In genomic region chr3:12371525-12372140, GRCh38 we compare ENCODE assay signal across 17 cellular contexts.
A peak's percentile ranks its signal among the peaks of the same experiment; 100 is the strongest.
DNase-seq lines count a peak whose midpoint lies in the region; TF ChIP-seq lines count a peak whose summit lies in the region.
"Had no signal": no experiment of that assay in that cellular context is flagged by ENCODE, and none has a peak within 500 bp of the region (broad histone marks: within the 10 kb centered on the region; RNA-seq: fewer than 3 reads in every experiment).

No MANE protein-coding gene starts in this region.

- no peaks in the 10 kb centered on the region for H3K27me3 Mint-ChIP-seq in mesothelial cell of epicardium (ENCODE audit: low read depth)
- H3K27me3 Mint-ChIP-seq in chondrocyte (ENCODE audit: low read depth): peaks cover 4% of the 10 kb centered on the region

- DNase-seq in AG08396 (ENCODE audit: low spot score) (peak; percentile 35), LHCN-M2 (ENCODE audit: low read depth) (peak; percentile 81), epithelial cell of esophagus (ENCODE audit: low read depth) (peak; percentile 15), mesothelial cell of epicardium (ENCODE audit: low spot score in 2 of 2, unreplicated experiment in 2 of 2) (no peak), COLO668 (lab: John Stamatoyannopoulos, UW; ENCODE audit: unreplicated experiment) (no peak), SIG-M5 treated with dmso at 0.1 percent for 504 hours (lab: John Stamatoyannopoulos, UW; ENCODE audit: unreplicated experiment) (no peak), chondrocyte (ENCODE audit: low spot score) (no peak)
- DNase-seq in activated CD4-positive, alpha-beta T cell treated with anti-CD3 and anti-CD28 coated beads, Interleukin-2, amount 50 U/mL, for 1 hour: no peak
- DNase-seq: activated naive CD8-positive, alpha-beta T cell treated with anti-CD3 and anti-CD28 coated beads, Interleukin-2, amount 10 ng/mL, durations not matched to agents 7 days and 5 days; AML-193; cerebellar nuclear complex; DMS79; NCI-H1417 treated with DMSO at 0.1 percent for 48 hours; posterior cingulate gyrus; stimulated activated CD4-positive, alpha-beta T cell treated with anti-CD3 and anti-CD28 coated beads, Interleukin-15, amount 100 ng/mL, for 24 hours; T-helper 1 cell had no signal

- peaks cover 23% of the 10 kb centered on the region for H3K4me1 Mint-ChIP-seq in mesothelial cell of epicardium
- peaks cover 6% of the 10 kb centered on the region for H3K4me1 Mint-ChIP-seq in chondrocyte (ENCODE audit: low read depth)
- H3K4me1 Mint-ChIP-seq: activated naive CD8-positive, alpha-beta T cell treated with anti-CD3 and anti-CD28 coated beads, Interleukin-2, amount 10 ng/mL, durations not matched to agents 7 days and 5 days had no signal

- TF ChIP-seq CTCF in epithelial cell of esophagus (IDR thresholded peaks at IDR 0.05; ENCODE audit: insufficient read depth, low read depth, low read length, missing control alignments) (no peak), mesothelial cell of epicardium (IDR thresholded peaks at IDR 0.05; ENCODE audit: unreplicated experiment) (no peak), chondrocyte (IDR thresholded peaks at IDR 0.05) (no peak)

- H3K36me3 Mint-ChIP-seq in mesothelial cell of epicardium: peaks cover 7% of the 10 kb centered on the region
- H3K36me3 Mint-ChIP-seq in chondrocyte (ENCODE audit: low read depth): no peaks in the 10 kb centered on the region
- H3K36me3 Mint-ChIP-seq: activated naive CD8-positive, alpha-beta T cell treated with anti-CD3 and anti-CD28 coated beads, Interleukin-2, amount 10 ng/mL, durations not matched to agents 7 days and 5 days had no signal

- peaks cover 8% of the 10 kb centered on the region for H3K9me3 Mint-ChIP-seq in mesothelial cell of epicardium
- peaks cover 4% of the 10 kb centered on the region for H3K9me3 Mint-ChIP-seq in chondrocyte (ENCODE audit: low read depth)

- H3K27ac Mint-ChIP-seq in mesothelial cell of epicardium (peak overlapping the region; percentile 52), chondrocyte (ENCODE audit: unreplicated experiment) (no peak overlapping the region)
- H3K27ac Mint-ChIP-seq: activated naive CD8-positive, alpha-beta T cell treated with anti-CD3 and anti-CD28 coated beads, Interleukin-2, amount 10 ng/mL, durations not matched to agents 7 days and 5 days had no signal

- H3K4me3 Mint-ChIP-seq in mesothelial cell of epicardium: no peak overlapping the region
- H3K4me3 Mint-ChIP-seq in chondrocyte (ENCODE audit: unreplicated experiment): no peak overlapping the region
- H3K4me3 Mint-ChIP-seq: activated naive CD8-positive, alpha-beta T cell treated with anti-CD3 and anti-CD28 coated beads, Interleukin-2, amount 10 ng/mL, durations not matched to agents 7 days and 5 days had no signal

- no peak overlapping the region for H3K4me3 ChIP-seq in epithelial cell of esophagus (ENCODE audit: low read length)
- H3K4me3 ChIP-seq: thoracic aorta had no signal

Comparison
In these comparisons a context has a peak if more than half of its experiments do, and no peak if none do; other contexts are left out.
1. DNase-seq: peak in AG08396 (single experiment), LHCN-M2 (single experiment) and epithelial cell of esophagus (single experiment); none in mesothelial cell of epicardium (0 of 2), COLO668 (single experiment), SIG-M5 treated with dmso at 0.1 percent for 504 hours (single experiment), chondrocyte (single experiment) and activated CD4-positive, alpha-beta T cell treated with anti-CD3 and anti-CD28 coated beads, Interleukin-2, amount 50 U/mL, for 1 hour (single experiment).